In genomic region chr2:16258350-16258749, GRCh38 we compare ENCODE assay signal across 19 cellular contexts.
"Had no signal": no experiment of that assay in that cellular context is flagged by ENCODE, and none has a peak within 500 bp of the region (broad histone marks: within the 10 kb centered on the region; RNA-seq: fewer than 3 reads in every experiment).

No MANE protein-coding gene starts in this region.

- H3K4me1 ChIP-seq: left ventricle myocardium inferior, lower lobe of right lung, sigmoid colon, tibial nerve, upper lobe of right lung, vagina had no signal

- DNase-seq: effector CD4-positive, alpha-beta T cell; foreskin melanocyte; hippocampal formation; kidney glomerular epithelial cell; left ventricle myocardium inferior; lower lobe of right lung; natural killer cell; sigmoid colon; small intestine; stimulated activated CD4-positive, alpha-beta T cell treated with anti-CD3 and anti-CD28 coated beads, Interleukin-4, amount 100 ng/mL, for 1 hour; stimulated activated CD8-positive, alpha-beta memory T cell treated with anti-CD3 and anti-CD28 coated beads, Interleukin-4, amount 100 ng/mL, for 48 hours; upper lobe of right lung had no signal

- H3K36me3 ChIP-seq: left ventricle myocardium inferior, lower lobe of right lung, sigmoid colon, tibial nerve, upper lobe of right lung, vagina had no signal

- H3K4me3 ChIP-seq: coronary artery, left ventricle myocardium inferior, lower lobe of right lung, sigmoid colon, tibial nerve, upper lobe of right lung, vagina had no signal

- H3K36me3 Mint-ChIP-seq: memory B cell; mesothelial cell of epicardium; natural killer cell; stimulated activated effector memory CD8-positive, alpha-beta T cell treated with anti-CD3 and anti-CD28 coated beads, Interleukin-12 subunit alpha, Interleukin-12 subunit beta, amount 100 ng/mL, for 72 hours had no signal

- ATAC-seq: natural killer cell; stimulated activated effector memory CD8-positive, alpha-beta T cell treated with anti-CD3 and anti-CD28 coated beads, Interleukin-12 subunit alpha, Interleukin-12 subunit beta, amount 100 ng/mL, for 72 hours; upper lobe of right lung had no signal

- H3K4me1 Mint-ChIP-seq: memory B cell; stimulated activated effector memory CD8-positive, alpha-beta T cell treated with anti-CD3 and anti-CD28 coated beads, Interleukin-12 subunit alpha, Interleukin-12 subunit beta, amount 100 ng/mL, for 72 hours had no signal

- H3K27ac ChIP-seq: coronary artery, left ventricle myocardium inferior, lower lobe of right lung, sigmoid colon, tibial nerve, upper lobe of right lung, vagina had no signal

- H3K27ac Mint-ChIP-seq: memory B cell; mesothelial cell of epicardium; natural killer cell; stimulated activated effector memory CD8-positive, alpha-beta T cell treated with anti-CD3 and anti-CD28 coated beads, Interleukin-12 subunit alpha, Interleukin-12 subunit beta, amount 100 ng/mL, for 72 hours; stimulated activated naive CD8-positive, alpha-beta T cell treated with anti-CD3 and anti-CD28 coated beads, Interleukin-15, Interleukin-2, amounts not matched to agents 100 ng/mL and 50 ng/mL, for 24 hours had no signal

- H3K27me3 ChIP-seq: sigmoid colon, tibial nerve, upper lobe of right lung, vagina had no signal

- H3K9me3 Mint-ChIP-seq: memory B cell; natural killer cell; stimulated activated naive CD8-positive, alpha-beta T cell treated with anti-CD3 and anti-CD28 coated beads, Interleukin-15, Interleukin-2, amounts not matched to agents 100 ng/mL and 50 ng/mL, for 24 hours had no signal

- H3K9me3 ChIP-seq: left ventricle myocardium inferior, lower lobe of right lung, sigmoid colon, tibial nerve, upper lobe of right lung, vagina had no signal

- H3K4me3 Mint-ChIP-seq: memory B cell; mesothelial cell of epicardium; natural killer cell; stimulated activated effector memory CD8-positive, alpha-beta T cell treated with anti-CD3 and anti-CD28 coated beads, Interleukin-12 subunit alpha, Interleukin-12 subunit beta, amount 100 ng/mL, for 72 hours; stimulated activated naive CD8-positive, alpha-beta T cell treated with anti-CD3 and anti-CD28 coated beads, Interleukin-15, Interleukin-2, amounts not matched to agents 100 ng/mL and 50 ng/mL, for 24 hours had no signal
